ENCODE assay signal across 8 cellular contexts in the genomic region with DNA sequence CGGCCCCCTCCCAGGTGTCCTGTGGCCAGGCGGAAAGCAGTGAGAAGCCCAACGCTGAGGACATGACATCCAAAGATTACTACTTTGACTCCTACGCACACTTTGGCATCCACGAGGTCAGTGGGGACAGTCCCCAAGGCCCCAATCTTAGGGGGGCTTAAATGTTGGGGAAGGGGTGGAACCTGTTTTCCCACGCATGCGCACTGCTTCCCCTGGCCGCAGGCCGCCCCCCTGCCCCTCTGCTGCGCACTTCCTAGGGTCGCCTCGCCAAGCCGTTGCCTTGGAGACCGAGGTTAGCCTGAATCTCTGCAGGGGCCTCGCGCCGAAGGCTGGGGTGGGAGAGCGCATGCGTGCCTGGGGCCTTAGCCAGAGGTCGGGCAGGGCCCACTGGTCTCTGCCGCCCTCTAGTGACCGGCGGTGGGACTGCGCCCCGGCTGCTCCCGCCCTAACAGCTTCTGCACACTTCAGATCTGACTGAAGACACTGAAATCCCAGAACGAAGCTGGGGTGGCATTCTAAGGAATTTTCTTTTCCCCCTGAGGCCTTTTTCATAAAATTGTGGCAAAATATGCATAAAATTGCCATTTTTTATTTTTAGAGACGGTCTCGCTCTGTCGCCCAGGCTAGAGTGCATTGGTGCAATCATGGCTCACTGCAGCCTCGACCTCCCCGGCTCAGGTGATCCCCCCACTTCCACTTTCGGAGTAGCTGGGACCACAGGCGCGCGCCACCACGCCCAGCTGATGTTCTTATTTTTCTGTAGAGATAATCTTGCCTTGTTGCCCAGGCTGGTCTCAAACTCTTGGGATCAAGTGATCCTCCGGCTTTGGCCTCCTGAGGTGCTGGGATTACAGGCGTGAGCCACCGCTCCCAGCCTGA. TPM values are rescaled to one million over a fixed set of nuclear protein-coding genes. Genes with fewer than 3 reads are reported as not detected.
DNase-seq lines count a peak whose midpoint lies in the region; ATAC-seq, FAIRE-seq and TF ChIP-seq lines count a peak whose summit lies in the region.

No MANE protein-coding gene starts in this region.

- H3K27me3 Mint-ChIP-seq in T-helper 17 cell, result no peaks in the 10 kb centered on the region

- H3K9me3 ChIP-seq in T-helper 17 cell (ENCODE audit: control insufficient read depth, low read length, poor library complexity, severe bottlenecking), result no peaks in the 10 kb centered on the region

- peak; percentile 65 for FAIRE-seq in urothelium cell line (lab: Jason Lieb, UNC)

- H3K27ac Mint-ChIP-seq in T-helper 17 cell, result peak overlapping the region; percentile 99

- H3K4me3 ChIP-seq in rectal smooth muscle tissue (ENCODE audit: low read length), result peak overlapping the region; percentile 25

- peak overlapping the region; percentile 27 for H3K27ac ChIP-seq in rectal smooth muscle tissue (ENCODE audit: low read depth, low read length)

- H3K36me3 Mint-ChIP-seq in T-helper 17 cell (ENCODE audit: low read depth), result peaks cover 9% of the 10 kb centered on the region

- H3K4me1 ChIP-seq in rectal smooth muscle tissue (ENCODE audit: control insufficient read depth, insufficient read depth, low read length), result peaks cover 6% of the 10 kb centered on the region

- ATAC-seq in T-helper 17 cell, result peak; percentile 11
- ATAC-seq in left cardiac atrium, result peak; percentile 2 to 9
- no peak for ATAC-seq in HG03342 (IDR thresholded peaks at IDR 0.05; ENCODE audit: unreplicated experiment)

- peaks cover 23% of the 10 kb centered on the region for H3K36me3 ChIP-seq in rectal smooth muscle tissue (ENCODE audit: control insufficient read depth, insufficient read depth, low read length)

- peak; percentile 75 for DNase-seq in NCI-H1417 treated with DMSO at 0.1 percent for 48 hours (lab: John Stamatoyannopoulos, UW)
- DNase-seq in T-helper 17 cell, result peak; percentile 88 to 99 (median 96)
- DNase-seq in amniotic epithelial cell (ENCODE audit: low read depth), result peak; percentile 67
- DNase-seq in left cardiac atrium, result peak; percentile 91
- peak; percentile 92 for DNase-seq in urothelium cell line (ENCODE audit: low spot score)

- intact Hi-C loops in left cardiac atrium (cut with DNase I), result loop anchor here (5.0 to 10.0 kb wide), 2 partner anchors 124 to 132 kb away; partner anchors contain the start of gene FUZ (in 1 of the 2)

- peaks cover 33% of the 10 kb centered on the region for H3K4me1 Mint-ChIP-seq in T-helper 17 cell

- H3K27me3 ChIP-seq in rectal smooth muscle tissue (ENCODE audit: control insufficient read depth, insufficient read depth, low read length), result no peaks in the 10 kb centered on the region

- H3K4me3 Mint-ChIP-seq in T-helper 17 cell, result peak overlapping the region; percentile 63

- TF ChIP-seq CTCF in GM12801 (IDR thresholded peaks at IDR 0.05; ENCODE audit: extremely low read depth, insufficient read length), result peak; percentile 95

- no peak overlapping the region for H3K9ac ChIP-seq in rectal smooth muscle tissue (ENCODE audit: low read length)

RNA-seq across cellular contexts. Expression of gene PRMT1, which starts 3.6 kb away (rescaled TPM):
- total RNA-seq in T-helper 17 cell, result 10 to 100 TPM; 83.9 to 97.7 TPM
- total RNA-seq in left cardiac atrium, result 100 to 1,000 TPM; 137 to 159 TPM

RNA-seq across cellular contexts. Expression of gene ADM5, which starts 8.7 kb away (rescaled TPM):
- total RNA-seq in T-helper 17 cell (1 to 10 TPM; 2.8 to 2.9 TPM), left cardiac atrium (1 to 10 TPM; 1.1 to 1.2 TPM)

RNA-seq across cellular contexts. Expression of gene CPT1C, which starts 10.2 kb away (rescaled TPM):
- total RNA-seq in T-helper 17 cell (1 to 10 TPM in 1 of 2 donors, under 1 TPM in 1; 0.31 to 1.0 TPM), left cardiac atrium (1 to 10 TPM; 4.7 to 5.1 TPM)

RNA-seq across cellular contexts. Expression of gene BCL2L12, which starts 15.0 kb away (rescaled TPM):
- total RNA-seq in T-helper 17 cell (10 to 100 TPM; 10.2 to 15.6 TPM), left cardiac atrium (10 to 100 TPM; 12.0 to 12.5 TPM)

RNA-seq across cellular contexts. Expression of gene IRF3, which starts 15.1 kb away (rescaled TPM):
- total RNA-seq in T-helper 17 cell (100 to 1,000 TPM; 162 to 181 TPM), left cardiac atrium (10 to 100 TPM; 46.3 to 48.1 TPM)
